15 cellular contexts compared by ENCODE assay signal in the genomic region with DNA sequence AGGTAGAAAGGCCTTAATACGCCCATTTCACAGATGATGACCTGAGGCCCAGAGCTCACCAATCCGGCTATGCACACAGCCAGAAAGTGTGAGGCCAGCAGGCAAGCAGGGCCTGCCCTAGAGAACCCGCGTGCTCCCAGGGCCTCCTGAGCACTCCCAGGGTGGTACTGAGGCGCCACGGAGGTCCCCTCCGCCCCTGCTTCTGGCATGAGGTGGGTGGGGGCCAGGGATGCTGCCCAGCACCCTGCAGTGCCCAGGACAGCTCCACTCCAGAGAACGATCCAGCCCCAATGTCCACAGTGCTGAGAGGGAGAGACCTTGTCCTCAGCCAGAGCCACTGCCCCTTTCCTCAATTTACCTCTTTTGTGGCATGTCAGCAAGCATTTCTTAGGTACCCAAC. TPM values are rescaled to one million over a fixed set of nuclear protein-coding genes. Genes with fewer than 3 reads are reported as not detected.
"Had no signal": no experiment of that assay in that cellular context is flagged by ENCODE, and none has a peak within 500 bp of the region (broad histone marks: within the 10 kb centered on the region; RNA-seq: fewer than 3 reads in every experiment).

No MANE protein-coding gene starts in this region.

- H3K27ac ChIP-seq: ascending aorta, brain microvascular endothelial cell, prostate gland, skin epidermis had no signal

- ATAC-seq: effector memory CD8-positive, alpha-beta T cell; natural killer cell; stimulated activated memory B cell treated with anti-CD40 and anti-IgM and Interleukin-4, amounts not matched to agents 10 μg/mL and 1 μg/mL and 100 μg/mL, for 72 hours; WTC11 had no signal

- H3K9me3 ChIP-seq: ascending aorta, ovary, prostate gland had no signal

- H3K4me1 ChIP-seq: prostate gland had no signal

- H3K4me3 ChIP-seq: ascending aorta, ovary, prostate gland, skin epidermis had no signal

- H3K27me3 ChIP-seq: ascending aorta, brain microvascular endothelial cell, ovary had no signal

- FAIRE-seq: kidney had no signal

- H3K36me3 ChIP-seq: ovary, prostate gland had no signal

- DNase-seq: activated gamma-delta T cell treated with Interleukin-2 at 50 U/mL for 16 hours; activated T-cell treated with anti-CD3 and anti-CD28 coated beads, Interleukin-2, amount 50 U/mL, for 1 hour; brain microvascular endothelial cell; central memory CD4-positive, alpha-beta T cell; effector memory CD8-positive, alpha-beta T cell; kidney; natural killer cell; T1000 had no signal

RNA-seq across cellular contexts. Expression of gene DIRAS1, which starts 48.0 kb away (rescaled TPM):
- total RNA-seq: ascending aorta; T-helper 1 cell treated with Interleukin-12 subunit alpha and Interleukin-12 subunit beta and Interleukin-4 antibody, amounts not matched to agents 30 ng/mL and 1 ng/mL, for 36 hours had no signal
